ENCODE assay signal across 7 cellular contexts in the genomic region with DNA sequence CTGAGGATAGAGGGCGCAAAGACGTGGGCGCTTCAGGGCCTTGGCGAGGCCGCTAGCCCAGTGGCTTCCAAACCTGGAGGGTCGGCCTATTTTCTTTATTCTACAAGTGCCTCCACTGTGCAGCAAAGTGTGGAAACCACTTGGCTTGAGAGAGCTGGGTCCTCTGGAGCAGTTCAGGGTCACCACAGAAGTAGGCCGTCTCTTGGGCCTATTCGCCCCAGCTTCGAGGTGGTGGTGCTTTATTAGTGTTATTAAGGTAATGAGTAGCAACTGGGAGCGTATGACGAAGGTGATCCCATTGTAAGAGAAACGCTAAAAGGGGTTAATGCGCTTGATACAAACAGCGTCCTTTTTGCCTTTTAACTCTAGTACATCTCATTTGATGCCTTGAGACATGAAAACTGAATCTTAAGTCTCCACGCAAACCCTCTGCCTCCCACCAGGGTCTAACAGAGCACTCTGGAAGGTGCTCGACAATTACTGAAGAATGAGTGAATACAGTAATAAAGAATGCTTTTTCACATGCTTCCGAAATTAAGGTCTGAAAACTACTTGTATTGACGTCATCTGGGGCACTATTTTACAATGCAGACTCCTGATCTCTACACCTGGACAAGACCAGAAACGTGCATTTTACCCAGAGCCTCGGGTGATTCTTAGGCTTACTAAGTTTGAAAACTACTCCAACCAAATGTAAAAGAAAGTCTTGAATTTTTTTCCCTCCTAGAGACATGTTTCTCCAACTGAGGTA. TPM values are rescaled to one million over a fixed set of nuclear protein-coding genes. Genes with fewer than 3 reads are reported as not detected.
DNase-seq lines count a peak whose midpoint lies in the region; ATAC-seq, FAIRE-seq and TF ChIP-seq lines count a peak whose summit lies in the region.

No MANE protein-coding gene starts in this region.

- ATAC-seq in GM19023 (IDR thresholded peaks at IDR 0.05; ENCODE audit: unreplicated experiment) (peak; percentile 31), HG03159 (IDR thresholded peaks at IDR 0.05; ENCODE audit: unreplicated experiment) (peak; percentile 21)

- H3K9ac ChIP-seq in adipocyte (ENCODE audit: low read length) (peak overlapping the region; percentile 83), kidney (ENCODE audit: low read length in 2 of 2) (peak overlapping the region; percentile 53 to 88)

- H3K27ac ChIP-seq in kidney (ENCODE audit: low read depth in 2 of 2, low read length in 2 of 2) (peak overlapping the region; percentile 76 to 90), temporal lobe (ENCODE audit: low read depth, low read length) (peak overlapping the region; percentile 11)

- FAIRE-seq in kidney (lab: Jason Lieb, UNC) = no peak

- H3K9me3 ChIP-seq in adipocyte (ENCODE audit: control insufficient read depth, low read length) = no peaks in the 10 kb centered on the region
- H3K9me3 ChIP-seq in kidney (ENCODE audit: control insufficient read depth in 1 of 2, low read length in 2 of 2) = no peaks in the 10 kb centered on the region

- intact Hi-C loops in kidney (cut with DNase I) = no loop called here

- H3K4me3 ChIP-seq in adipocyte (ENCODE audit: low read length) (peak overlapping the region; percentile 82), kidney (ENCODE audit: low read length in 2 of 2) (peak overlapping the region; percentile 40 to 72)

- DNase-seq in adipocyte (ENCODE audit: low read depth) = no peak
- DNase-seq in kidney = no peak
- no peak for DNase-seq in NCI-H2081 treated with DMSO at 0.1 percent for 48 hours (lab: John Stamatoyannopoulos, UW)
- DNase-seq in activated CD4-positive, CD25-positive, alpha-beta regulatory T cell treated with anti-CD3 and anti-CD28 coated beads, Interleukin-2, amount 50 U/mL, for 72 hours = no peak

- H3K27me3 ChIP-seq in adipocyte (replicated peaks; ENCODE audit: control insufficient read depth, insufficient read depth, low read length) = no peaks in the 10 kb centered on the region

- H3K36me3 ChIP-seq in adipocyte (ENCODE audit: control insufficient read depth, insufficient read depth, low read length, severe bottlenecking) = no peaks in the 10 kb centered on the region
- no peaks in the 10 kb centered on the region for H3K36me3 ChIP-seq in kidney (ENCODE audit: control insufficient read depth in 1 of 2, insufficient read depth in 2 of 2, low read length in 2 of 2)

- H3K4me1 ChIP-seq in adipocyte (ENCODE audit: control insufficient read depth, insufficient read depth, low read length) (peaks cover 22% of the 10 kb centered on the region), kidney (ENCODE audit: control insufficient read depth in 1 of 2, insufficient read depth in 1 of 2, low read depth in 1 of 2, low read length in 2 of 2) (peaks cover 6 to 8% of the 10 kb centered on the region in 2 donors)

- no peak for TF ChIP-seq CTCF in kidney (IDR thresholded peaks at IDR 0.05; ENCODE audit: borderline replicate concordance, extremely low read depth, insufficient read depth)

RNA-seq across cellular contexts. Expression of a gene that starts 0.6 kb away (rescaled TPM):
- total RNA-seq in kidney (29.4 TPM), temporal lobe (6.4 TPM)
- polyA plus RNA-seq in kidney (ENCODE audit: insufficient read depth, low read depth, low replicate concordance) = 11.7 TPM
